ENCODE assay signal across 16 cellular contexts in the genomic region with DNA sequence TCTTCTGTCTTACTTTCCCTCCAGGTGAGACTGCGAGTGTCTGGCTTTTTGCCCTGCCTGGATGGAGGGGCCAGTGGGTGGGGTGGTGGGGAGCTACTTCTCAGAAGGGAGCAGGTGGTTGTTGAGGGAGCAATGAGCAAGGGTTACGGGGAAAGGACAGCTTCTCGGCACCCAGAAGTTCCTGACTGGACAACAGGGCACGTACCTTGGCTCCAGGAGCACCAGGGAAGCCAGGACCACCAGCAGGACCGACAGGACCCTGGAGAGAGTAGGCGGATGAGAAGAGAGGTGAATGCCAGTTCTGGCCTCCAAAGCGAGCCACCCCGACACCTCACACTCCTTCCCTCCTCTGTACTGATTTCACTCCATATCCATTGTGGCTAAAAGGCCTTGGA. TPM values are rescaled to one million over a fixed set of nuclear protein-coding genes. Genes with fewer than 3 reads are reported as not detected.
DNase-seq lines count a peak whose midpoint lies in the region; ATAC-seq and TF ChIP-seq lines count a peak whose summit lies in the region.
"Had no signal": no experiment of that assay in that cellular context is flagged by ENCODE, and none has a peak within 500 bp of the region (broad histone marks: within the 10 kb centered on the region; RNA-seq: fewer than 3 reads in every experiment).

No MANE protein-coding gene starts in this region.

- H3K27me3 Mint-ChIP-seq in activated CD8-positive, alpha-beta T cell treated with anti-CD3 and anti-CD28 coated beads, Interleukin-2, amount 10 ng/mL, durations not matched to agents 7 days and 5 days (ENCODE audit: low read depth): peaks cover 55% of the 10 kb centered on the region
- peaks cover 13% of the 10 kb centered on the region for H3K27me3 Mint-ChIP-seq in activated CD8-positive, alpha-beta T cell treated with anti-CD3 and anti-CD28 coated beads for 36 hours

- no peak overlapping the region for H3K4me2 ChIP-seq in neural cell (ENCODE audit: low read length)
- H3K4me2 ChIP-seq: PC-9 had no signal

- H3K27ac ChIP-seq in ectodermal cell (ENCODE audit: insufficient read depth, low read depth, low read length, poor library complexity, severe bottlenecking) (peak overlapping the region; percentile 65), neural cell (ENCODE audit: low read length) (no peak overlapping the region), spleen (no peak overlapping the region)
- H3K27ac ChIP-seq: PC-9 had no signal

- H3K9me3 ChIP-seq in ectodermal cell (ENCODE audit: control insufficient read depth, low read length): no peaks in the 10 kb centered on the region
- H3K9me3 ChIP-seq in neural cell (ENCODE audit: low read length): no peaks in the 10 kb centered on the region
- H3K9me3 ChIP-seq in spleen: no peaks in the 10 kb centered on the region

- DNase-seq in activated CD8-positive, alpha-beta T cell treated with anti-CD3 and anti-CD28 coated beads, Interleukin-2, amount 10 ng/mL, durations not matched to agents 7 days and 5 days: no peak
- no peak for DNase-seq in activated CD8-positive, alpha-beta T cell treated with anti-CD3 and anti-CD28 coated beads for 36 hours
- DNase-seq in spleen (peak; percentile 43), NCI-H526 (lab: John Stamatoyannopoulos, UW) (no peak)
- DNase-seq in central memory CD4-positive, alpha-beta T cell: no peak
- DNase-seq: 8988T, HCEC 1CT, NCI-H1694 treated with DMSO at 0.1 percent for 48 hours, NCI-H774, PC-9 had no signal

- H3K27ac Mint-ChIP-seq in activated CD8-positive, alpha-beta T cell treated with anti-CD3 and anti-CD28 coated beads, Interleukin-2, amount 10 ng/mL, durations not matched to agents 7 days and 5 days: peak overlapping the region; percentile 57
- no peak overlapping the region for H3K27ac Mint-ChIP-seq in activated CD8-positive, alpha-beta T cell treated with anti-CD3 and anti-CD28 coated beads for 36 hours
- H3K27ac Mint-ChIP-seq: CD8-positive, alpha-beta memory T cell had no signal

- no peak for TF ChIP-seq POLR2A in spleen (IDR thresholded peaks at IDR 0.05)

- peaks cover 44% of the 10 kb centered on the region for H3K4me1 ChIP-seq in ectodermal cell (ENCODE audit: control insufficient read depth, insufficient read depth, low read length)
- peaks cover 6 to 31% (median 20%) of the 10 kb centered on the region in 6 donors for H3K4me1 ChIP-seq in spleen

- no peak overlapping the region for H2AFZ ChIP-seq in neural cell (ENCODE audit: low read depth, low read length)
- H2AFZ ChIP-seq: PC-9 had no signal

- H3K4me1 Mint-ChIP-seq in activated CD8-positive, alpha-beta T cell treated with anti-CD3 and anti-CD28 coated beads, Interleukin-2, amount 10 ng/mL, durations not matched to agents 7 days and 5 days (ENCODE audit: low read depth): peaks cover 33% of the 10 kb centered on the region
- peaks cover 22% of the 10 kb centered on the region for H3K4me1 Mint-ChIP-seq in activated CD8-positive, alpha-beta T cell treated with anti-CD3 and anti-CD28 coated beads for 36 hours (ENCODE audit: low read depth)

- intact Hi-C loops in activated CD8-positive, alpha-beta T cell treated with anti-CD3 and anti-CD28 coated beads for 36 hours (cut with micrococcal nuclease): no loop called here
- intact Hi-C loops in spleen (cut with DNase I; ENCODE audit: low total_unique reads): no loop called here

- no peaks in the 10 kb centered on the region for H3K36me3 Mint-ChIP-seq in activated CD8-positive, alpha-beta T cell treated with anti-CD3 and anti-CD28 coated beads, Interleukin-2, amount 10 ng/mL, durations not matched to agents 7 days and 5 days (ENCODE audit: low read depth)
- H3K36me3 Mint-ChIP-seq in activated CD8-positive, alpha-beta T cell treated with anti-CD3 and anti-CD28 coated beads for 36 hours (ENCODE audit: low read depth): no peaks in the 10 kb centered on the region
- H3K36me3 Mint-ChIP-seq: CD8-positive, alpha-beta memory T cell had no signal

- H4K20me1 ChIP-seq in neural cell (ENCODE audit: insufficient read depth): no peaks in the 10 kb centered on the region

- H3K79me2 ChIP-seq in neural cell (replicated peaks; ENCODE audit: insufficient read depth, low read length): no peaks in the 10 kb centered on the region

- ATAC-seq in activated CD8-positive, alpha-beta T cell treated with anti-CD3 and anti-CD28 coated beads, Interleukin-2, amount 10 ng/mL, durations not matched to agents 7 days and 5 days: no peak
- no peak for ATAC-seq in activated CD8-positive, alpha-beta T cell treated with anti-CD3 and anti-CD28 coated beads for 36 hours
- no peak for ATAC-seq in SK-N-SH treated with all-trans-retinoic acid at 6 μM for 48 hours

- no peak for TF ChIP-seq EP300 in neural cell (conservative IDR thresholded peaks at IDR 0.05; ENCODE audit: poor library complexity, severe bottlenecking)

- TF ChIP-seq RAD21 in neural cell (conservative IDR thresholded peaks at IDR 0.05): no peak

- no peaks in the 10 kb centered on the region for H3K9me2 ChIP-seq in neural cell (ENCODE audit: insufficient read depth, low read length)

- peaks cover 39% of the 10 kb centered on the region for H3K36me3 ChIP-seq in ectodermal cell (ENCODE audit: control insufficient read depth, insufficient read depth, low read length)
- H3K36me3 ChIP-seq in neural cell (ENCODE audit: insufficient read depth, low read length): no peaks in the 10 kb centered on the region
- H3K36me3 ChIP-seq in spleen: no peaks in the 10 kb centered on the region

- no peaks in the 10 kb centered on the region for H3K9me3 Mint-ChIP-seq in activated CD8-positive, alpha-beta T cell treated with anti-CD3 and anti-CD28 coated beads, Interleukin-2, amount 10 ng/mL, durations not matched to agents 7 days and 5 days (ENCODE audit: insufficient read depth)
- no peaks in the 10 kb centered on the region for H3K9me3 Mint-ChIP-seq in activated CD8-positive, alpha-beta T cell treated with anti-CD3 and anti-CD28 coated beads for 36 hours
- H3K9me3 Mint-ChIP-seq: CD8-positive, alpha-beta memory T cell had no signal

- H3F3A ChIP-seq in neural cell (ENCODE audit: insufficient read depth, low read length, poor library complexity, severe bottlenecking): no peaks in the 10 kb centered on the region

- TF ChIP-seq CTCF in activated CD8-positive, alpha-beta T cell treated with anti-CD3 and anti-CD28 coated beads for 36 hours (IDR thresholded peaks at IDR 0.05): no peak
- no peak for TF ChIP-seq CTCF in neural cell (IDR thresholded peaks at IDR 0.05; ENCODE audit: poor library complexity, severe bottlenecking)
- no peak for TF ChIP-seq CTCF in spleen (IDR thresholded peaks at IDR 0.05 in 8 of 11, conservative IDR thresholded peaks at IDR 0.05 in 3 of 11)

- POLR2A ChIA-PET in activated CD8-positive, alpha-beta T cell treated with anti-CD3 and anti-CD28 coated beads, Interleukin-2, amount 10 ng/mL, durations not matched to agents 7 days and 5 days (lab: Charles Lee): no interaction called here
- POLR2A ChIA-PET in activated CD8-positive, alpha-beta T cell treated with anti-CD3 and anti-CD28 coated beads for 36 hours (lab: Charles Lee): no interaction called here

- peak overlapping the region; percentile 27 for H3K9ac ChIP-seq in neural cell (ENCODE audit: low read length)

- CTCF ChIA-PET in activated CD8-positive, alpha-beta T cell treated with anti-CD3 and anti-CD28 coated beads, Interleukin-2, amount 10 ng/mL, durations not matched to agents 7 days and 5 days (lab: Charles Lee): interaction anchor here (1.6 kb wide), 1 partner anchor 26 kb away, joined by 3 read pairs; a partner anchor contains a TSS
- CTCF ChIA-PET in activated CD8-positive, alpha-beta T cell treated with anti-CD3 and anti-CD28 coated beads for 36 hours (lab: Charles Lee): interaction anchor here (0.9 to 1.3 kb wide), 3 partner anchors 22 to 39 kb away, joined by 3 to 4 read pairs (median 3); a partner anchor contains a TSS

- WGBS in ectodermal cell, 2 experiments: 92 to 93% methylated on average over 8 of the region's 8 CpGs
- 91 to 95% (median 93%) methylated on average over 8 of the region's 8 CpGs for WGBS in spleen, 5 donors

- H3K4me3 ChIP-seq in ectodermal cell (ENCODE audit: insufficient read depth, low read depth, low read length): no peak overlapping the region
- peak overlapping the region; percentile 54 for H3K4me3 ChIP-seq in neural cell (ENCODE audit: low read length)
- no peak overlapping the region for H3K4me3 ChIP-seq in spleen
- H3K4me3 ChIP-seq: PC-9 had no signal

- H3K4me3 Mint-ChIP-seq in activated CD8-positive, alpha-beta T cell treated with anti-CD3 and anti-CD28 coated beads, Interleukin-2, amount 10 ng/mL, durations not matched to agents 7 days and 5 days: no peak overlapping the region
- no peak overlapping the region for H3K4me3 Mint-ChIP-seq in activated CD8-positive, alpha-beta T cell treated with anti-CD3 and anti-CD28 coated beads for 36 hours

- H3K27me3 ChIP-seq in ectodermal cell (ENCODE audit: control insufficient read depth, insufficient read depth, low read length, poor library complexity, severe bottlenecking): no peaks in the 10 kb centered on the region
- no peaks in the 10 kb centered on the region for H3K27me3 ChIP-seq in neural cell (ENCODE audit: insufficient read depth, low read depth, low read length)
- peaks cover 0 to 13% (median 0%) of the 10 kb centered on the region in 7 donors for H3K27me3 ChIP-seq in spleen (replicated peaks in 1 of 7)

TF ChIP-seq in neural cell, 6 proteins besides CTCF, POLR2A, EP300 and RAD21 (continues in another document):
- TF ChIP-seq TAF1 (IDR thresholded peaks at IDR 0.05; ENCODE audit: low read depth): no peak

TF ChIP-seq in SK-N-SH treated with all-trans-retinoic acid at 6 μM for 48 hours, 23 proteins besides CTCF, POLR2A, EP300 and RAD21 (continues in another document):
- TF ChIP-seq ZNF8 (CRISPR knock-in tag; IDR thresholded peaks at IDR 0.05): no peak

RNA-seq across cellular contexts. Expression of a gene that starts 15.3 kb away (rescaled TPM):
- total RNA-seq in activated CD8-positive, alpha-beta T cell treated with anti-CD3 and anti-CD28 coated beads, Interleukin-2, amount 10 ng/mL, durations not matched to agents 7 days and 5 days: not detected
- under 1 TPM in 1 of 2 experiments, not detected in 1; 0.34 TPM for total RNA-seq in activated CD8-positive, alpha-beta T cell treated with anti-CD3 and anti-CD28 coated beads for 36 hours
- 261 TPM for polyA plus RNA-seq in ectodermal cell (2013, experiment 1 of 4)
- polyA plus RNA-seq in ectodermal cell (2013, experiment 2 of 4): 239 TPM
- 164 TPM for polyA plus RNA-seq in ectodermal cell (2013, experiment 3 of 4)
- polyA plus RNA-seq in ectodermal cell (2013, experiment 4 of 4): 184 TPM
- polyA plus RNA-seq in neural cell: 1.2 and 1.3 TPM in 2 replicates
- 1.9 and 2.2 TPM in 2 replicates for polyA minus RNA-seq in neural cell
- total RNA-seq in spleen: under 1 TPM in 3 of 7 donors, not detected in 4; 0.37 to 0.49 (median 0.47) TPM
- not detected for polyA plus RNA-seq in spleen
- total RNA-seq: CD8-positive, alpha-beta memory T cell; LHCN-M2; PC-9 had no signal
- polyA plus RNA-seq: BJ; CD8-positive, alpha-beta memory T cell had no signal

RNA-seq across cellular contexts. Expression of a gene that starts 25.6 kb away (rescaled TPM):
- 100 to 1,000 TPM; 139 to 140 TPM for total RNA-seq in activated CD8-positive, alpha-beta T cell treated with anti-CD3 and anti-CD28 coated beads, Interleukin-2, amount 10 ng/mL, durations not matched to agents 7 days and 5 days
- 100 to 1,000 TPM; 148 to 158 TPM for total RNA-seq in activated CD8-positive, alpha-beta T cell treated with anti-CD3 and anti-CD28 coated beads for 36 hours
- 66.0 TPM for polyA plus RNA-seq in ectodermal cell (2013, experiment 1 of 4)
- polyA plus RNA-seq in ectodermal cell (2013, experiment 2 of 4): 60.7 TPM
- 66.7 TPM for polyA plus RNA-seq in ectodermal cell (2013, experiment 3 of 4)
- polyA plus RNA-seq in ectodermal cell (2013, experiment 4 of 4): 79.2 TPM
- 286 and 290 TPM in 2 replicates for polyA plus RNA-seq in neural cell
- polyA minus RNA-seq in neural cell: 133 and 143 TPM in 2 replicates
- total RNA-seq in spleen: 100 to 1,000 TPM in 4 of 7 donors, 10 to 100 TPM in 3; 37.6 to 124 (median 109) TPM
- 10 to 100 TPM; 30.1 to 49.1 (median 40.2) TPM for polyA plus RNA-seq in spleen
